Comparison of ENCODE assay signal across 8 cellular contexts in genomic region chr19:58182989-58183821, GRCh38. TPM values are rescaled to one million over a fixed set of nuclear protein-coding genes. Genes with fewer than 3 reads are reported as not detected.
DNase-seq lines count a peak whose midpoint lies in the region; ATAC-seq and TF ChIP-seq lines count a peak whose summit lies in the region.

Gene ZNF274 (plus strand): TSS chr19:58183061. CDS start chr19:58183966, 905 bp downstream.

- POLR2A ChIA-PET in CD8-positive, alpha-beta memory T cell (lab: Charles Lee) = interaction anchor here (0.5 to 2.6 kb wide), 18 partner anchors 13 to 1804 kb away, joined by 3 to 9 read pairs (median 5); partner anchors contain the start of genes ERVK3-1, MZF1, ZBTB45 and ZNF497

- CTCF ChIA-PET in CD8-positive, alpha-beta memory T cell (lab: Charles Lee) = interaction anchor here (1.3 kb wide), 1 partner anchor 10 kb away, joined by 4 read pairs; no protein-coding TSS in a partner anchor
- CTCF ChIA-PET in activated CD8-positive, alpha-beta memory T cell treated with anti-CD3 and anti-CD28 coated beads, Interleukin-2, amount 10 ng/mL, durations not matched to agents 7 days and 5 days (lab: Charles Lee) = interaction anchor here (0.8 to 2.1 kb wide), 3 partner anchors 15 to 337 kb away, joined by 3 to 10 read pairs (median 4); partner anchors contain the start of genes ZBTB45 and ZNF497

- peaks cover 17% of the 10 kb centered on the region for H3K4me1 ChIP-seq in CD8-positive, alpha-beta memory T cell (ENCODE audit: insufficient read depth, low read length)
- H3K4me1 ChIP-seq in endocrine pancreas (ENCODE audit: control insufficient read depth, insufficient read depth, low read length) = no peaks in the 10 kb centered on the region

- peaks cover 40% of the 10 kb centered on the region for H3K9me3 ChIP-seq in CD8-positive, alpha-beta memory T cell (ENCODE audit: low read length)
- peaks cover 29% of the 10 kb centered on the region for H3K9me3 ChIP-seq in endocrine pancreas (ENCODE audit: control insufficient read depth, low read length)

- peaks cover 0 to 8% of the 10 kb centered on the region in 2 donors for H3K27me3 Mint-ChIP-seq in CD8-positive, alpha-beta memory T cell
- H3K27me3 Mint-ChIP-seq in activated CD8-positive, alpha-beta memory T cell treated with anti-CD3 and anti-CD28 coated beads, Interleukin-2, amount 10 ng/mL, durations not matched to agents 7 days and 5 days = no peaks in the 10 kb centered on the region

- H3K4me1 Mint-ChIP-seq in CD8-positive, alpha-beta memory T cell = peaks cover 20 to 38% (median 26%) of the 10 kb centered on the region in 3 donors
- H3K4me1 Mint-ChIP-seq in activated CD8-positive, alpha-beta memory T cell treated with anti-CD3 and anti-CD28 coated beads, Interleukin-2, amount 10 ng/mL, durations not matched to agents 7 days and 5 days = peaks cover 22% of the 10 kb centered on the region

- TF ChIP-seq CTCF in HL-60 (IDR thresholded peaks at IDR 0.05; ENCODE audit: insufficient read depth, low read length) = no peak

- peaks cover 19 to 69% (median 65%) of the 10 kb centered on the region in 3 donors for H3K36me3 Mint-ChIP-seq in CD8-positive, alpha-beta memory T cell
- peaks cover 55% of the 10 kb centered on the region for H3K36me3 Mint-ChIP-seq in activated CD8-positive, alpha-beta memory T cell treated with anti-CD3 and anti-CD28 coated beads, Interleukin-2, amount 10 ng/mL, durations not matched to agents 7 days and 5 days

- H3K4me3 Mint-ChIP-seq in CD8-positive, alpha-beta memory T cell = peak within 1 kb of the TSS; percentile 89 to 97 (median 91)
- H3K4me3 Mint-ChIP-seq in activated CD8-positive, alpha-beta memory T cell treated with anti-CD3 and anti-CD28 coated beads, Interleukin-2, amount 10 ng/mL, durations not matched to agents 7 days and 5 days = peak within 1 kb of the TSS; percentile 92

- ATAC-seq in GM19455 (IDR thresholded peaks at IDR 0.05; ENCODE audit: unreplicated experiment) = peak; percentile 88
- peak; percentile 91 for ATAC-seq in activated CD8-positive, alpha-beta memory T cell treated with anti-CD3 and anti-CD28 coated beads, Interleukin-2, amount 10 ng/mL, durations not matched to agents 7 days and 5 days

- no peaks in the 10 kb centered on the region for H3K27me3 ChIP-seq in CD8-positive, alpha-beta memory T cell (ENCODE audit: insufficient read depth, low read length, poor library complexity, severe bottlenecking)
- H3K27me3 ChIP-seq in HL-60 (ENCODE audit: insufficient read depth, poor library complexity, severe bottlenecking) (no peaks in the 10 kb centered on the region), endocrine pancreas (ENCODE audit: control insufficient read depth, insufficient read depth, low read length) (no peaks in the 10 kb centered on the region)

- H3K9me3 Mint-ChIP-seq in CD8-positive, alpha-beta memory T cell = peaks cover 23 to 91% (median 86%) of the 10 kb centered on the region in 5 donors
- H3K9me3 Mint-ChIP-seq in activated CD8-positive, alpha-beta memory T cell treated with anti-CD3 and anti-CD28 coated beads, Interleukin-2, amount 10 ng/mL, durations not matched to agents 7 days and 5 days (ENCODE audit: low read depth) = peaks cover 33% of the 10 kb centered on the region

- peak within 1 kb of the TSS; percentile 95 to 100 (median 99) for H3K27ac Mint-ChIP-seq in CD8-positive, alpha-beta memory T cell
- H3K27ac Mint-ChIP-seq in activated CD8-positive, alpha-beta memory T cell treated with anti-CD3 and anti-CD28 coated beads, Interleukin-2, amount 10 ng/mL, durations not matched to agents 7 days and 5 days = peak within 1 kb of the TSS; percentile 100

- peak within 1 kb of the TSS; percentile 70 for H3K9ac ChIP-seq in endocrine pancreas (ENCODE audit: control insufficient read depth, insufficient read depth, low read length)

- H3K27ac ChIP-seq in CD8-positive, alpha-beta memory T cell (ENCODE audit: low read depth, low read length) = peak within 1 kb of the TSS; percentile 98
- H3K27ac ChIP-seq in HL-60 (replicated peaks) = peak within 1 kb of the TSS; percentile 99

- peak; percentile 88 to 95 (median 92) for DNase-seq in CD8-positive, alpha-beta memory T cell
- peak; percentile 87 to 94 for DNase-seq in HL-60 (ENCODE audit: low read depth in 1 of 2, low spot score in 1 of 2)
- peak; percentile 88 for DNase-seq in NOMO-1 treated with DMSO at 0.1 percent for 48 hours (lab: John Stamatoyannopoulos, UW; ENCODE audit: unreplicated experiment)
- peak; percentile 96 for DNase-seq in activated CD8-positive, alpha-beta memory T cell treated with anti-CD3 and anti-CD28 coated beads, Interleukin-2, amount 10 ng/mL, durations not matched to agents 7 days and 5 days
- DNase-seq in mesenteric fat pad (ENCODE audit: low spot score) = peak; percentile 97
- DNase-seq in stimulated activated CD8-positive, alpha-beta memory T cell treated with anti-CD3 and anti-CD28 coated beads, Interleukin-15, amount 100 ng/mL, for 1 hour (ENCODE audit: low read depth) = peak; percentile 86

- peaks cover 21% of the 10 kb centered on the region for H3K36me3 ChIP-seq in CD8-positive, alpha-beta memory T cell (ENCODE audit: insufficient read depth, low read length)
- peaks cover 26% of the 10 kb centered on the region for H3K36me3 ChIP-seq in endocrine pancreas (ENCODE audit: control insufficient read depth, insufficient read depth, low read length)

- H3K4me3 ChIP-seq in CD8-positive, alpha-beta memory T cell (ENCODE audit: low read length) = peak within 1 kb of the TSS; percentile 100
- H3K4me3 ChIP-seq in HL-60 (replicated peaks; ENCODE audit: insufficient read depth, low read length) (peak within 1 kb of the TSS; percentile 78), endocrine pancreas (ENCODE audit: control insufficient read depth, insufficient read depth, low read length) (peak within 1 kb of the TSS; percentile 56)

RNA-seq across cellular contexts. Expression of gene ZNF274, which starts in this region (rescaled TPM):
- 10 to 100 TPM; 23.4 to 25.9 TPM for total RNA-seq in CD8-positive, alpha-beta memory T cell
- polyA plus RNA-seq in CD8-positive, alpha-beta memory T cell = 32.0 TPM
- 10 to 100 TPM; 30.1 to 36.0 TPM for total RNA-seq in activated CD8-positive, alpha-beta memory T cell treated with anti-CD3 and anti-CD28 coated beads, Interleukin-2, amount 10 ng/mL, durations not matched to agents 7 days and 5 days
- 20.5 TPM for total RNA-seq in mesenteric fat pad

Comparison
In these comparisons a context has a peak if more than half of its experiments do, and no peak if none do; other contexts are left out.
1. Peak in every context shown above with its lines: DNase-seq, ATAC-seq, H3K4me3 ChIP-seq and H3K27ac ChIP-seq.